ENCODE assay signal across 13 cellular contexts in the genomic region with DNA sequence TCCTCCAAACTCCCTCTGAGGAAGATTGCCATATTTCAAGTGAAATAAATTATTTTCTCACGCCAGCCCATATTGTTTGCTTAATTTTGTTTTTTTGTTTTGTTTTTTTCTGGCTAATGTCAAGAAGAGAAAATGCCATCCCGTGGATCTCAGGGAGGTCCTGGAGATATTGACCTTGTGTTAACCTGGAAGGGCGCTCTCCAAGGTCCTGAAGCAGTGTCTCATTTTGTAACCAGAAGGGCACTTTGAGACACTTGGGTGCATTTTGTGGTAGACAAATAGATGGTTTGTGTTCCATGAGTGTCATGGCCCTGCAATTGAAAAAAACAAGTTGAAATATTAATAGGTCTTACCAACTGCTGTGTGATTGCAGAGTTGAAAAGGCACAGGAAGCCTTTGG.
DNase-seq lines count a peak whose midpoint lies in the region; ATAC-seq and TF ChIP-seq lines count a peak whose summit lies in the region.
"Had no signal": no experiment of that assay in that cellular context is flagged by ENCODE, and none has a peak within 500 bp of the region (broad histone marks: within the 10 kb centered on the region; RNA-seq: fewer than 3 reads in every experiment).

No MANE protein-coding gene starts in this region.

- ATAC-seq in WTC11 (0 out of 2 replicates have a peak, but pooled peaks have one; percentile 24), HG02938 (IDR thresholded peaks at IDR 0.05; ENCODE audit: unreplicated experiment) (no peak)

- CTCF ChIA-PET in activated CD4-positive, alpha-beta memory T cell treated with anti-CD3 and anti-CD28 coated beads for 36 hours (lab: Charles Lee): no interaction called here
- CTCF ChIA-PET in activated CD4-positive, alpha-beta memory T cell treated with anti-CD3 and anti-CD28 coated beads, Interleukin-2, amount 10 ng/mL, durations not matched to agents 7 days and 5 days (lab: Charles Lee): no interaction called here
- CTCF ChIA-PET in WTC11 (lab: Charles Lee): no interaction called here

- POLR2A ChIA-PET in activated CD4-positive, alpha-beta memory T cell treated with anti-CD3 and anti-CD28 coated beads for 36 hours (lab: Charles Lee): no interaction called here
- POLR2A ChIA-PET in activated CD4-positive, alpha-beta memory T cell treated with anti-CD3 and anti-CD28 coated beads, Interleukin-2, amount 10 ng/mL, durations not matched to agents 7 days and 5 days (lab: Charles Lee): no interaction called here
- POLR2A ChIA-PET in WTC11 (lab: Charles Lee): no interaction called here

- no peak overlapping the region for H3K4me3 ChIP-seq in Jurkat, Clone E6-1 (ENCODE audit: low read length)
- H3K4me3 ChIP-seq: MG63 had no signal

- H3K4me3 Mint-ChIP-seq in activated CD4-positive, alpha-beta memory T cell treated with anti-CD3 and anti-CD28 coated beads for 36 hours: no peak overlapping the region
- H3K4me3 Mint-ChIP-seq in activated CD4-positive, alpha-beta memory T cell treated with anti-CD3 and anti-CD28 coated beads, Interleukin-2, amount 10 ng/mL, durations not matched to agents 7 days and 5 days: no peak overlapping the region
- H3K4me3 Mint-ChIP-seq in WTC11: no peak overlapping the region
- no peak overlapping the region for H3K4me3 Mint-ChIP-seq in nephron progenitor cell

- intact Hi-C loops in activated CD4-positive, alpha-beta memory T cell treated with anti-CD3 and anti-CD28 coated beads for 36 hours (cut with micrococcal nuclease): no loop called here

- H3K9me3 Mint-ChIP-seq in activated CD4-positive, alpha-beta memory T cell treated with anti-CD3 and anti-CD28 coated beads for 36 hours: no peaks in the 10 kb centered on the region
- no peaks in the 10 kb centered on the region for H3K9me3 Mint-ChIP-seq in activated CD4-positive, alpha-beta memory T cell treated with anti-CD3 and anti-CD28 coated beads, Interleukin-2, amount 10 ng/mL, durations not matched to agents 7 days and 5 days
- H3K9me3 Mint-ChIP-seq in WTC11 (peaks cover 8% of the 10 kb centered on the region), nephron progenitor cell (no peaks in the 10 kb centered on the region)

- H3K27me3 Mint-ChIP-seq in activated CD4-positive, alpha-beta memory T cell treated with anti-CD3 and anti-CD28 coated beads for 36 hours: no peaks in the 10 kb centered on the region
- no peaks in the 10 kb centered on the region for H3K27me3 Mint-ChIP-seq in activated CD4-positive, alpha-beta memory T cell treated with anti-CD3 and anti-CD28 coated beads, Interleukin-2, amount 10 ng/mL, durations not matched to agents 7 days and 5 days
- peaks cover 3% of the 10 kb centered on the region for H3K27me3 Mint-ChIP-seq in WTC11 (ENCODE audit: low read depth)
- peaks cover 4% of the 10 kb centered on the region for H3K27me3 Mint-ChIP-seq in nephron progenitor cell (ENCODE audit: low read depth, poor library complexity)

- DNase-seq in activated CD4-positive, alpha-beta memory T cell treated with anti-CD3 and anti-CD28 coated beads for 36 hours: peak; percentile 14
- no peak for DNase-seq in activated CD4-positive, alpha-beta memory T cell treated with anti-CD3 and anti-CD28 coated beads, Interleukin-2, amount 10 ng/mL, durations not matched to agents 7 days and 5 days
- DNase-seq in Jurkat, Clone E6-1 (ENCODE audit: low read depth, low spot score): peak; percentile 37
- peak; percentile 70 for DNase-seq in WTC11 (ENCODE audit: low spot score)
- peak; percentile 86 for DNase-seq in nephron progenitor cell
- no peak for DNase-seq in effector CD4-positive, alpha-beta T cell
- DNase-seq in middle frontal gyrus (ENCODE audit: extremely low spot score, low spot score): no peak
- DNase-seq: MG63; NK-92 treated with Interleukin-12 subunit alpha and Interleukin-12 subunit beta, amount 100 ng/mL, for 24 hours; occipital lobe; stimulated activated naive CD4-positive, alpha-beta T cell had no signal

- H3K4me1 Mint-ChIP-seq in activated CD4-positive, alpha-beta memory T cell treated with anti-CD3 and anti-CD28 coated beads for 36 hours (ENCODE audit: low read depth): no peaks in the 10 kb centered on the region
- no peaks in the 10 kb centered on the region for H3K4me1 Mint-ChIP-seq in activated CD4-positive, alpha-beta memory T cell treated with anti-CD3 and anti-CD28 coated beads, Interleukin-2, amount 10 ng/mL, durations not matched to agents 7 days and 5 days
- H3K4me1 Mint-ChIP-seq in WTC11 (peaks cover 4% of the 10 kb centered on the region; the same call in 1 of the 2 replicates), nephron progenitor cell (no peaks in the 10 kb centered on the region)

- H3K27ac Mint-ChIP-seq in activated CD4-positive, alpha-beta memory T cell treated with anti-CD3 and anti-CD28 coated beads for 36 hours: no peak overlapping the region
- H3K27ac Mint-ChIP-seq in activated CD4-positive, alpha-beta memory T cell treated with anti-CD3 and anti-CD28 coated beads, Interleukin-2, amount 10 ng/mL, durations not matched to agents 7 days and 5 days: no peak overlapping the region
- H3K27ac Mint-ChIP-seq in WTC11 (no peak overlapping the region), nephron progenitor cell (no peak overlapping the region)
- H3K27ac Mint-ChIP-seq: activated T-helper 2 cell treated with anti-CD3 and anti-CD28 coated beads, Interferon-gamma antibody, Interleukin-2, Interleukin-4, amounts not matched to agents 10 μg/mL and 5 μg/mL and 100 μg/mL, durations not matched to agents 14 hours and 24 hours and 36 hours had no signal

- H3K36me3 Mint-ChIP-seq in activated CD4-positive, alpha-beta memory T cell treated with anti-CD3 and anti-CD28 coated beads for 36 hours: no peaks in the 10 kb centered on the region
- H3K36me3 Mint-ChIP-seq in activated CD4-positive, alpha-beta memory T cell treated with anti-CD3 and anti-CD28 coated beads, Interleukin-2, amount 10 ng/mL, durations not matched to agents 7 days and 5 days (ENCODE audit: low read depth): no peaks in the 10 kb centered on the region
- H3K36me3 Mint-ChIP-seq in WTC11 (no peaks in the 10 kb centered on the region), nephron progenitor cell (ENCODE audit: low read depth) (no peaks in the 10 kb centered on the region)

- TF ChIP-seq CTCF in WTC11 (IDR thresholded peaks at IDR 0.05) (no peak), nephron progenitor cell (IDR thresholded peaks at IDR 0.05) (no peak)

TF ChIP-seq in WTC11, 78 proteins besides CTCF, POLR2A, EP300 and RAD21 (continues in another document):
- TF ChIP-seq, protein P1, sequence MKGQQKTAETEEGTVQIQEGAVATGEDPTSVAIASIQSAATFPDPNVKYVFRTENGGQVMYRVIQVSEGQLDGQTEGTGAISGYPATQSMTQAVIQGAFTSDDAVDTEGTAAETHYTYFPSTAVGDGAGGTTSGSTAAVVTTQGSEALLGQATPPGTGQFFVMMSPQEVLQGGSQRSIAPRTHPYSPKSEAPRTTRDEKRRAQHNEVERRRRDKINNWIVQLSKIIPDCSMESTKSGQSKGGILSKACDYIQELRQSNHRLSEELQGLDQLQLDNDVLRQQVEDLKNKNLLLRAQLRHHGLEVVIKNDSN (CRISPR knock-in tag; IDR thresholded peaks at IDR 0.05): peak; percentile 59; the same call in 1 of the 2 replicates
- TF ChIP-seq, protein P2, sequence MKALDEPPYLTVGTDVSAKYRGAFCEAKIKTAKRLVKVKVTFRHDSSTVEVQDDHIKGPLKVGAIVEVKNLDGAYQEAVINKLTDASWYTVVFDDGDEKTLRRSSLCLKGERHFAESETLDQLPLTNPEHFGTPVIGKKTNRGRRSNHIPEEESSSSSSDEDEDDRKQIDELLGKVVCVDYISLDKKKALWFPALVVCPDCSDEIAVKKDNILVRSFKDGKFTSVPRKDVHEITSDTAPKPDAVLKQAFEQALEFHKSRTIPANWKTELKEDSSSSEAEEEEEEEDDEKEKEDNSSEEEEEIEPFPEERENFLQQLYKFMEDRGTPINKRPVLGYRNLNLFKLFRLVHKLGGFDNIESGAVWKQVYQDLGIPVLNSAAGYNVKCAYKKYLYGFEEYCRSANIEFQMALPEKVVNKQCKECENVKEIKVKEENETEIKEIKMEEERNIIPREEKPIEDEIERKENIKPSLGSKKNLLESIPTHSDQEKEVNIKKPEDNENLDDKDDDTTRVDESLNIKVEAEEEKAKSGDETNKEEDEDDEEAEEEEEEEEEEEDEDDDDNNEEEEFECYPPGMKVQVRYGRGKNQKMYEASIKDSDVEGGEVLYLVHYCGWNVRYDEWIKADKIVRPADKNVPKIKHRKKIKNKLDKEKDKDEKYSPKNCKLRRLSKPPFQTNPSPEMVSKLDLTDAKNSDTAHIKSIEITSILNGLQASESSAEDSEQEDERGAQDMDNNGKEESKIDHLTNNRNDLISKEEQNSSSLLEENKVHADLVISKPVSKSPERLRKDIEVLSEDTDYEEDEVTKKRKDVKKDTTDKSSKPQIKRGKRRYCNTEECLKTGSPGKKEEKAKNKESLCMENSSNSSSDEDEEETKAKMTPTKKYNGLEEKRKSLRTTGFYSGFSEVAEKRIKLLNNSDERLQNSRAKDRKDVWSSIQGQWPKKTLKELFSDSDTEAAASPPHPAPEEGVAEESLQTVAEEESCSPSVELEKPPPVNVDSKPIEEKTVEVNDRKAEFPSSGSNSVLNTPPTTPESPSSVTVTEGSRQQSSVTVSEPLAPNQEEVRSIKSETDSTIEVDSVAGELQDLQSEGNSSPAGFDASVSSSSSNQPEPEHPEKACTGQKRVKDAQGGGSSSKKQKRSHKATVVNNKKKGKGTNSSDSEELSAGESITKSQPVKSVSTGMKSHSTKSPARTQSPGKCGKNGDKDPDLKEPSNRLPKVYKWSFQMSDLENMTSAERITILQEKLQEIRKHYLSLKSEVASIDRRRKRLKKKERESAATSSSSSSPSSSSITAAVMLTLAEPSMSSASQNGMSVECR (CRISPR knock-in tag; IDR thresholded peaks at IDR 0.05; ENCODE audit: borderline replicate concordance): peak; percentile 49; the same call in 1 of the 2 replicates
- TF ChIP-seq SMAD3 (CRISPR knock-in tag; IDR thresholded peaks at IDR 0.05; ENCODE audit: borderline replicate concordance) (no peak), TEAD4 (CRISPR knock-in tag; IDR thresholded peaks at IDR 0.05) (peak; percentile 50; the same call in 1 of the 2 replicates), SMAD4 (CRISPR knock-in tag; IDR thresholded peaks at IDR 0.05) (peak; percentile 27; the same call in 1 of the 2 replicates), TEAD1 (CRISPR knock-in tag; IDR thresholded peaks at IDR 0.05) (0 out of 2 replicates have a peak, but pooled peaks have one; percentile 66)
- TF ChIP-seq, protein P3, sequence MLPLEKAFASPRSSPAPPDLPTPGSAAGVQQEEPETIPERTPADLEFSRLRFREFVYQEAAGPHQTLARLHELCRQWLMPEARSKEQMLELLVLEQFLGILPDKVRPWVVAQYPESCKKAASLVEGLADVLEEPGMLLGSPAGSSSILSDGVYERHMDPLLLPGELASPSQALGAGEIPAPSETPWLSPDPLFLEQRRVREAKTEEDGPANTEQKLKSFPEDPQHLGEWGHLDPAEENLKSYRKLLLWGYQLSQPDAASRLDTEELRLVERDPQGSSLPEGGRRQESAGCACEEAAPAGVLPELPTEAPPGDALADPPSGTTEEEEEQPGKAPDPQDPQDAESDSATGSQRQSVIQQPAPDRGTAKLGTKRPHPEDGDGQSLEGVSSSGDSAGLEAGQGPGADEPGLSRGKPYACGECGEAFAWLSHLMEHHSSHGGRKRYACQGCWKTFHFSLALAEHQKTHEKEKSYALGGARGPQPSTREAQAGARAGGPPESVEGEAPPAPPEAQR (CRISPR knock-in tag; IDR thresholded peaks at IDR 0.05): no peak

Comparison
In these comparisons a context has a peak if more than half of its experiments do, and no peak if none do; other contexts are left out.
1. DNase-seq: peak in activated CD4-positive, alpha-beta memory T cell treated with anti-CD3 and anti-CD28 coated beads for 36 hours (single experiment), Jurkat, Clone E6-1 (single experiment), WTC11 (single experiment) and nephron progenitor cell (single experiment); none in activated CD4-positive, alpha-beta memory T cell treated with anti-CD3 and anti-CD28 coated beads, Interleukin-2, amount 10 ng/mL, durations not matched to agents 7 days and 5 days (single experiment), effector CD4-positive, alpha-beta T cell (single experiment) and middle frontal gyrus (single experiment).